23 cellular contexts compared by ENCODE assay signal in genomic region chr9:114344188-114344566, GRCh38. TPM values are rescaled to one million over a fixed set of nuclear protein-coding genes. Genes with fewer than 3 reads are reported as not detected.
DNase-seq lines count a peak whose midpoint lies in the region; ATAC-seq and TF ChIP-seq lines count a peak whose summit lies in the region.
"Had no signal": no experiment of that assay in that cellular context is flagged by ENCODE, and none has a peak within 500 bp of the region (broad histone marks: within the 10 kb centered on the region; RNA-seq: fewer than 3 reads in every experiment).

No MANE protein-coding gene starts in this region.

- H3K27ac ChIP-seq in CD4-positive, alpha-beta memory T cell (ENCODE audit: low read depth, low read length) = no peak overlapping the region
- H3K27ac ChIP-seq in VCaP (peak overlapping the region; percentile 28; the same call in 1 of the 2 replicates), epithelial cell of prostate (peak overlapping the region; percentile 22), sigmoid colon (peak overlapping the region in 3 of 4 donors; percentile 74 to 87 (median 85)), gastroesophageal sphincter (no peak overlapping the region)
- H3K27ac ChIP-seq: neural progenitor cell, tibial nerve had no signal

- TF ChIP-seq EP300 in sigmoid colon (IDR thresholded peaks at IDR 0.05) (no peak), gastroesophageal sphincter (IDR thresholded peaks at IDR 0.05) (no peak)

- CTCF ChIA-PET in CD4-positive, alpha-beta memory T cell (lab: Charles Lee; ENCODE audit: partially characterized antibody) = interaction anchor here (1.0 to 1.4 kb wide), 2 partner anchors 10 to 21 kb away, joined by 3 read pairs; no protein-coding TSS in a partner anchor

- peaks cover 11 to 39% (median 22%) of the 10 kb centered on the region in 4 donors for H3K4me1 Mint-ChIP-seq in CD4-positive, alpha-beta memory T cell

- no peak for ATAC-seq in gastroesophageal sphincter

- WGBS in sigmoid colon, 2 donors = 88 to 91% methylated on average over 11 of the region's 11 CpGs
- WGBS in gastroesophageal sphincter (ENCODE audit: low coverage in 1 of 2), 2 donors = 92 to 100% methylated on average over 1 to 7 of the region's 11 CpGs

- peaks cover 8% of the 10 kb centered on the region for H3K4me1 ChIP-seq in CD4-positive, alpha-beta memory T cell (ENCODE audit: insufficient read depth, low read length)
- H3K4me1 ChIP-seq in sigmoid colon = peaks cover 0 to 46% (median 33%) of the 10 kb centered on the region in 4 donors
- peaks cover 0 to 11% (median 4%) of the 10 kb centered on the region in 3 donors for H3K4me1 ChIP-seq in gastroesophageal sphincter

- H3K27me3 ChIP-seq in CD4-positive, alpha-beta memory T cell (ENCODE audit: insufficient read depth, low read length) = no peaks in the 10 kb centered on the region
- H3K27me3 ChIP-seq in sigmoid colon (no peaks in the 10 kb centered on the region), gastroesophageal sphincter (no peaks in the 10 kb centered on the region)
- H3K27me3 ChIP-seq: neural progenitor cell, tibial nerve had no signal

- H3K36me3 Mint-ChIP-seq in CD4-positive, alpha-beta memory T cell = peaks cover 86 to 92% of the 10 kb centered on the region in 2 donors

- no peaks in the 10 kb centered on the region for H3K9me3 Mint-ChIP-seq in CD4-positive, alpha-beta memory T cell
- H3K9me3 Mint-ChIP-seq: neural progenitor cell had no signal

- no peaks in the 10 kb centered on the region for H3K27me3 Mint-ChIP-seq in CD4-positive, alpha-beta memory T cell

- H3K36me3 ChIP-seq in CD4-positive, alpha-beta memory T cell (ENCODE audit: insufficient read depth, low read length) = peaks cover 93% of the 10 kb centered on the region
- peaks cover 17 to 82% (median 28%) of the 10 kb centered on the region in 4 donors for H3K36me3 ChIP-seq in sigmoid colon
- H3K36me3 ChIP-seq in gastroesophageal sphincter = peaks cover 0 to 100% of the 10 kb centered on the region in 2 donors
- H3K36me3 ChIP-seq: neural progenitor cell had no signal

- no peak for DNase-seq in CD4-positive, alpha-beta memory T cell
- DNase-seq in epithelial cell of prostate (ENCODE audit: low read depth, low spot score) (no peak), sigmoid colon (no peak), head of caudate nucleus (no peak), NCI-H1417 treated with DMSO at 0.1 percent for 48 hours (lab: John Stamatoyannopoulos, UW) (no peak)
- DNase-seq: activated CD8-positive, alpha-beta memory T cell treated with anti-CD3 and anti-CD28 coated beads, Interleukin-2, amount 50 U/mL, for 48 hours; activated naive CD4-positive, alpha-beta T cell treated with anti-CD3 and anti-CD28 coated beads, Interleukin-2, amount 50 U/mL, for 16 hours; EL; Karpas-422; mesendoderm; NCI-H1092; NCI-H2081; NCI-H510A; RPMI8226; SK-N-SH; stimulated activated CD4-positive, alpha-beta T cell treated with anti-CD3 and anti-CD28 coated beads, Interleukin-12 subunit alpha, Interleukin-12 subunit beta, amount 100 ng/mL, for 4 hours had no signal

- TF ChIP-seq POLR2A in sigmoid colon (IDR thresholded peaks at IDR 0.05) (no peak), gastroesophageal sphincter (IDR thresholded peaks at IDR 0.05) (no peak)

- intact Hi-C loops in CD4-positive, alpha-beta memory T cell (cut with micrococcal nuclease) = loop anchor here (10.0 kb wide), 1 partner anchor 251 kb away; no protein-coding TSS in a partner anchor
- intact Hi-C loops in sigmoid colon (cut with DNase I) = loop anchor here (5.0 kb wide), 2 partner anchors 308 to 673 kb away; no protein-coding TSS in a partner anchor
- intact Hi-C loops in head of caudate nucleus (cut with DNase I) = no loop called here

- no peak overlapping the region for H3K4me3 Mint-ChIP-seq in CD4-positive, alpha-beta memory T cell
- H3K4me3 Mint-ChIP-seq: neural progenitor cell had no signal

- peak overlapping the region in 6 of 7 donors; percentile 1 to 77 (median 62) for H3K27ac Mint-ChIP-seq in CD4-positive, alpha-beta memory T cell
- H3K27ac Mint-ChIP-seq: neural progenitor cell had no signal

- POLR2A ChIA-PET in CD4-positive, alpha-beta memory T cell (lab: Charles Lee; ENCODE audit: partially characterized antibody) = interaction anchor here (0.9 to 37.6 kb wide), 6 partner anchors 9 to 49 kb away, joined by 3 to 1614 read pairs (median 12); partner anchors contain the start of gene AKNA

- H3K4me3 ChIP-seq in CD4-positive, alpha-beta memory T cell (ENCODE audit: low read length in 2 of 2) = no peak overlapping the region
- H3K4me3 ChIP-seq in sigmoid colon (no peak overlapping the region), gastroesophageal sphincter (no peak overlapping the region)
- H3K4me3 ChIP-seq: neural progenitor cell, tibial nerve had no signal

- H3K9me3 ChIP-seq in CD4-positive, alpha-beta memory T cell (ENCODE audit: control insufficient read depth in 1 of 2, low read length in 2 of 2) = no peaks in the 10 kb centered on the region
- H3K9me3 ChIP-seq in sigmoid colon (no peaks in the 10 kb centered on the region), gastroesophageal sphincter (no peaks in the 10 kb centered on the region)
- H3K9me3 ChIP-seq: SK-N-SH, tibial nerve had no signal

- TF ChIP-seq CTCF in VCaP (conservative IDR thresholded peaks at IDR 0.05) = no peak
- no peak for TF ChIP-seq CTCF in sigmoid colon (IDR thresholded peaks at IDR 0.05)
- TF ChIP-seq CTCF in gastroesophageal sphincter (IDR thresholded peaks at IDR 0.05) = no peak

RNA-seq across cellular contexts. Expression of gene ORM2, which starts 14.5 kb away (rescaled TPM):
- total RNA-seq in CD4-positive, alpha-beta memory T cell = not detected
- polyA plus RNA-seq in CD4-positive, alpha-beta memory T cell = not detected
- total RNA-seq in sigmoid colon (not detected), gastroesophageal sphincter (not detected)
- polyA plus RNA-seq in sigmoid colon = under 1 TPM in 1 of 3 donors, not detected in 2; 0.38 TPM
- total RNA-seq: HT-29, kidney epithelial cell, pulmonary artery endothelial cell, tibial nerve had no signal
- polyA plus RNA-seq: SK-N-SH had no signal

RNA-seq across cellular contexts. Expression of gene ORM1, which starts 21.3 kb away (rescaled TPM):
- total RNA-seq in CD4-positive, alpha-beta memory T cell = not detected
- not detected for polyA plus RNA-seq in CD4-positive, alpha-beta memory T cell
- total RNA-seq in sigmoid colon (not detected), gastroesophageal sphincter (1 to 10 TPM in 1 of 4 donors, not detected in 3; 1.6 TPM)
- polyA plus RNA-seq in sigmoid colon = 1 to 10 TPM in 2 of 3 donors, not detected in 1; 1.1 to 1.8 TPM
- total RNA-seq: HT-29, kidney epithelial cell, pulmonary artery endothelial cell, tibial nerve had no signal
- polyA plus RNA-seq: SK-N-SH had no signal

RNA-seq across cellular contexts. Expression of gene AKNA, which starts 43.6 kb away (rescaled TPM):
- total RNA-seq in CD4-positive, alpha-beta memory T cell = 100 to 1,000 TPM; 374 to 375 TPM
- 10 to 100 TPM in 1 of 2 donors, 1 to 10 TPM in 1; 1.9 to 35.6 TPM for polyA plus RNA-seq in CD4-positive, alpha-beta memory T cell
- total RNA-seq in sigmoid colon = 10 to 100 TPM; 13.6 to 18.6 (median 17.7) TPM
- polyA plus RNA-seq in sigmoid colon = 10 to 100 TPM in 2 of 3 donors, 1 to 10 TPM in 1; 9.9 to 81.6 (median 10.2) TPM
- 10 to 100 TPM in 3 of 4 donors, 1 to 10 TPM in 1; 8.8 to 24.3 (median 19.0) TPM for total RNA-seq in gastroesophageal sphincter

Comparison
In these comparisons a context has a peak if more than half of its experiments do, and no peak if none do; other contexts are left out.
1. H3K27ac ChIP-seq: peak in VCaP (single experiment), epithelial cell of prostate (single experiment) and sigmoid colon (3 of 4); none in CD4-positive, alpha-beta memory T cell (single experiment) and gastroesophageal sphincter (0 of 4).
2. RNA of gene AKNA, which starts 43.6 kb away (total RNA-seq): 374 to 375 TPM in CD4-positive, alpha-beta memory T cell; 8.8 to 24.3 TPM in gastroesophageal sphincter and 13.6 to 18.6 TPM in sigmoid colon; every median in the first group is over 10 times any median in the second.